In the genomic region with DNA sequence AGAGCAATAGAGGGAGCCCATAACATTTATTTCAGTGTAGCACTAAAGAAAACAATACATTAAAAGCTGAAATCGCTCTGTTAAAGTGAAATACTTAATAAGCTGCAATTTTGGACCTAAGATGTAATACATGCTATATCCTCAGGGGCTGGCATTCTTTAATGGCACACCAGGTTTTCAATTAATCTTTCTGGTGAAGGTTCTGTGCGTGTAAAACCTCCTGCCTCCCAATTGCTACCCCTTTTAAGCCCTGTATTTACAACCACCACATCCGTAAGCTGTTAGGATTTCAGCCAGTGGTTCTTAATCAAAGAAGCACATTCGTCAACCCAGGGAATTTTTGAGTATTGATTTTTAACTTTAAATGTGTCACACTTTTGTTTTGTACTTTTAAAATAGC, we compare ENCODE assay signal across 1 cellular context.
TF ChIP-seq lines count a peak whose summit lies in the region.

No MANE protein-coding gene starts in this region.

TF ChIP-seq in HCT116, 20 proteins besides CTCF, POLR2A, EP300 and RAD21:
- TF ChIP-seq JUND (IDR thresholded peaks at IDR 0.05) = no peak
